Comparison of ENCODE assay signal across 1 cellular context in the genomic region with DNA sequence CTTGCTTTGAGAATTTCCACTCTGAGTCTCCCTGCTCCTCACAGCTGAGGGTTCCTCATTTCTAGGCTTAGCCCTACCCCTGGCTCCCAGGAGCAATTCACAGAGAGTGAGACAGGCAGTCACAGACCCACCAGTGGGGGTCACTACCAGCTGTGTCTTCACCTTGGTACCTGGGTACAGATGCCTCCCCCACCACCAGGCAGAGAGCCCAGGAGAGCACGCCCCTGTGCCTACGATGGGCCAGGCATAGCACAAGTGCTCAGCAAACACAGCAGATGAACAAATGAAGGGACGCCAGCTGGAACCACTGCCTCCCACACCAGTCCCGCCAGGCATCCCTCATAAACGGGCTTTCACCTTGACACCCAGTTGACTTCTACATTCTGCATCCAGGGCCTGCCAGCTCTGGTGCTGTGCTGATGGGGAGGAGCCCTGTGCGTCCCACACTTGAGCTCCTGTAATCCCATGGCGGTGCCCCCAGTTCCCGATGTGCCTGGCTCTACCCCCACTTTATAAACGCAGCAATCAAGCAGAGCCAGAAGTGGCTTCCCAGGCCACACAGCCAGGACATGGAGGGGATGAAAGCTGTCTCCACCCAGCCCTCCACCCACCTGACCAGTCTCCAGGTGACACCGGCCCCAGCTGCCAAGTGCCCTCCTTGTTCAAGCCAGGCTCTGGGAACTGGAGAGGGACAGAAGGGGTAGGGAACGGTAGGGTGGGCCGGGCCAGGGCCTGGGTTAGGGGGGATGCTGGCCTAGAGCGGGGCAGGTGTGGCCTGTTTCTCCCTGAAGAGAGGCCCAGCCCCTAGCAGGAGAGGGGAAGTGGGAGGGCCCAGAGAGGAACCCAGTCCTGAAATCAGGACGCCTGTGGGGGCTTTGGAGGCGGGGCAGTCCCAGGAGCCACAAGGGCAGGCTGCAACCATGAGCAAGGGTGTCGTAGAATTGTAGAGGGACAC.
TF ChIP-seq lines count a peak whose summit lies in the region.

No MANE protein-coding gene starts in this region.

TF ChIP-seq in SK-N-SH, 30 proteins besides CTCF, POLR2A, EP300 and RAD21:
- TF ChIP-seq RXRA (IDR thresholded peaks at IDR 0.05; ENCODE audit: borderline replicate concordance, low read depth) (no peak), GATA2 (CRISPR knock-in tag; IDR thresholded peaks at IDR 0.05) (no peak), TAF1 (IDR thresholded peaks at IDR 0.05; ENCODE audit: borderline replicate concordance, low read depth, low read length) (no peak), TEAD4 (IDR thresholded peaks at IDR 0.05; ENCODE audit: borderline replicate concordance, insufficient read depth) (no peak), RFX5 (IDR thresholded peaks at IDR 0.05; ENCODE audit: low read length) (no peak), MXI1 (IDR thresholded peaks at IDR 0.05; ENCODE audit: low read depth, low read length) (no peak), POLR2AphosphoS5 (IDR thresholded peaks at IDR 0.05; ENCODE audit: low read depth, low read length) (no peak), FOSL2 (IDR thresholded peaks at IDR 0.05; ENCODE audit: borderline replicate concordance, low read depth) (no peak), GABPA (IDR thresholded peaks at IDR 0.05; ENCODE audit: low read depth) (no peak), MEF2A (IDR thresholded peaks at IDR 0.05; ENCODE audit: borderline replicate concordance, low read depth) (no peak), TCF12 (IDR thresholded peaks at IDR 0.05) (no peak)
- TF ChIP-seq, protein P1, sequence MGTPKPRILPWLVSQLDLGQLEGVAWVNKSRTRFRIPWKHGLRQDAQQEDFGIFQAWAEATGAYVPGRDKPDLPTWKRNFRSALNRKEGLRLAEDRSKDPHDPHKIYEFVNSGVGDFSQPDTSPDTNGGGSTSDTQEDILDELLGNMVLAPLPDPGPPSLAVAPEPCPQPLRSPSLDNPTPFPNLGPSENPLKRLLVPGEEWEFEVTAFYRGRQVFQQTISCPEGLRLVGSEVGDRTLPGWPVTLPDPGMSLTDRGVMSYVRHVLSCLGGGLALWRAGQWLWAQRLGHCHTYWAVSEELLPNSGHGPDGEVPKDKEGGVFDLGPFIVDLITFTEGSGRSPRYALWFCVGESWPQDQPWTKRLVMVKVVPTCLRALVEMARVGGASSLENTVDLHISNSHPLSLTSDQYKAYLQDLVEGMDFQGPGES (IDR thresholded peaks at IDR 0.05; ENCODE audit: low read depth, low read length), result no peak
